Comparison of ENCODE assay signal across 1 cellular context in genomic region chr10:88253622-88254021, GRCh38.
TF ChIP-seq lines count a peak whose summit lies in the region.

No MANE protein-coding gene starts in this region.

TF ChIP-seq in A549, 52 proteins besides CTCF, POLR2A, EP300 and RAD21 (continued from another document):
- TF ChIP-seq NFE2L2 (conservative IDR thresholded peaks at IDR 0.05; ENCODE audit: low read length) (no peak), FOSB (CRISPR knock-in tag; IDR thresholded peaks at IDR 0.05) (no peak), SMC3 (IDR thresholded peaks at IDR 0.05) (no peak), KDM1A (IDR thresholded peaks at IDR 0.05; ENCODE audit: low read depth) (no peak), MAX (IDR thresholded peaks at IDR 0.05) (no peak), HDAC2 (IDR thresholded peaks at IDR 0.05) (no peak)
